Comparison of ENCODE assay signal across 26 cellular contexts in genomic region chr21:34821717-34822116, GRCh38.
"Had no signal": no experiment of that assay in that cellular context is flagged by ENCODE, and none has a peak within 500 bp of the region (broad histone marks: within the 10 kb centered on the region; RNA-seq: fewer than 3 reads in every experiment).

No MANE protein-coding gene starts in this region.

- H3K36me3 ChIP-seq: adrenal gland had no signal

- H3K27me3 Mint-ChIP-seq: activated CD4-positive, alpha-beta memory T cell treated with anti-CD3 and anti-CD28 coated beads for 36 hours; activated CD4-positive, alpha-beta T cell treated with anti-CD3 and anti-CD28 coated beads, Interleukin-2, amount 10 ng/mL, durations not matched to agents 7 days and 5 days; activated naive CD8-positive, alpha-beta T cell treated with anti-CD3 and anti-CD28 coated beads, Interleukin-2, amount 10 ng/mL, durations not matched to agents 7 days and 5 days; activated T-helper 17 cell treated with anti-CD3 and anti-CD28 coated beads, Interleukin-2, amount 50 U/mL, for 72 hours; T-helper 17 cell had no signal

- H3K9me3 Mint-ChIP-seq: activated CD4-positive, alpha-beta memory T cell treated with anti-CD3 and anti-CD28 coated beads for 36 hours; activated naive CD4-positive, alpha-beta T cell treated with anti-CD3 and anti-CD28 coated beads for 36 hours; activated T-helper 17 cell treated with anti-CD3 and anti-CD28 coated beads, Interleukin-2, amount 50 U/mL, for 72 hours had no signal

- H3K27ac Mint-ChIP-seq: activated CD4-positive, alpha-beta memory T cell treated with anti-CD3 and anti-CD28 coated beads for 36 hours; activated CD4-positive, alpha-beta T cell treated with anti-CD3 and anti-CD28 coated beads, Interleukin-2, amount 10 ng/mL, durations not matched to agents 7 days and 5 days; activated naive CD4-positive, alpha-beta T cell treated with anti-CD3 and anti-CD28 coated beads for 36 hours; activated naive CD8-positive, alpha-beta T cell treated with anti-CD3 and anti-CD28 coated beads, Interleukin-2, amount 10 ng/mL, durations not matched to agents 7 days and 5 days; T-helper 17 cell; WTC11 had no signal

- ATAC-seq: activated T-helper 17 cell treated with anti-CD3 and anti-CD28 coated beads, Interleukin-2, amount 50 U/mL, for 72 hours; Panc1; T-helper 17 cell; WTC11 had no signal

- H3K4me1 ChIP-seq: adrenal gland had no signal

- H3K4me3 ChIP-seq: adrenal gland, SJCRH30 had no signal

- H3K9me3 ChIP-seq: adrenal gland, SJCRH30 had no signal

- DNase-seq: activated CD4-positive, alpha-beta memory T cell treated with anti-CD3 and anti-CD28 coated beads for 36 hours; activated CD4-positive, alpha-beta T cell treated with anti-CD3 and anti-CD28 coated beads, Interleukin-2, amount 10 ng/mL, durations not matched to agents 7 days and 5 days; activated CD4-positive, CD25-positive, alpha-beta regulatory T cell treated with anti-CD3 and anti-CD28 coated beads, Interleukin-2, amount 50 U/mL, for 72 hours; activated gamma-delta T cell; activated naive CD4-positive, alpha-beta T cell treated with anti-CD3 and anti-CD28 coated beads for 36 hours; activated naive CD8-positive, alpha-beta T cell treated with anti-CD3 and anti-CD28 coated beads, Interleukin-2, amount 10 ng/mL, durations not matched to agents 7 days and 5 days; activated T-cell treated with anti-CD3 and anti-CD28 coated beads, Interleukin-2, amount 50 U/mL, for 48 hours; adrenal gland; anterior cingulate cortex; central memory CD4-positive, alpha-beta T cell; MM.1S; NCI-H1105 treated with DMSO at 0.1 percent for 48 hours; NCI-H1436 treated with DMSO at 0.1 percent for 48 hours; NCI-H187; NCI-H2081; NCI-H510A treated with DMSO at 0.1 percent for 48 hours; NCI-H69; NK-92 treated with Interleukin-12 subunit alpha and Interleukin-12 subunit beta, amount 100 ng/mL, for 24 hours; OCI-M1; Right ventricle myocardium superior; RPMI8226; SJCRH30; T-helper 17 cell had no signal

- H3K27ac ChIP-seq: adrenal gland, SJCRH30 had no signal

- H3K4me3 Mint-ChIP-seq: activated CD4-positive, alpha-beta memory T cell treated with anti-CD3 and anti-CD28 coated beads for 36 hours; activated CD4-positive, alpha-beta T cell treated with anti-CD3 and anti-CD28 coated beads, Interleukin-2, amount 10 ng/mL, durations not matched to agents 7 days and 5 days; activated naive CD4-positive, alpha-beta T cell treated with anti-CD3 and anti-CD28 coated beads for 36 hours; activated naive CD8-positive, alpha-beta T cell treated with anti-CD3 and anti-CD28 coated beads, Interleukin-2, amount 10 ng/mL, durations not matched to agents 7 days and 5 days; activated T-helper 17 cell treated with anti-CD3 and anti-CD28 coated beads, Interleukin-2, amount 50 U/mL, for 72 hours; T-helper 17 cell; WTC11 had no signal

- H3K27me3 ChIP-seq: adrenal gland, SJCRH30 had no signal
